8 cellular contexts compared by ENCODE assay signal in the genomic region with DNA sequence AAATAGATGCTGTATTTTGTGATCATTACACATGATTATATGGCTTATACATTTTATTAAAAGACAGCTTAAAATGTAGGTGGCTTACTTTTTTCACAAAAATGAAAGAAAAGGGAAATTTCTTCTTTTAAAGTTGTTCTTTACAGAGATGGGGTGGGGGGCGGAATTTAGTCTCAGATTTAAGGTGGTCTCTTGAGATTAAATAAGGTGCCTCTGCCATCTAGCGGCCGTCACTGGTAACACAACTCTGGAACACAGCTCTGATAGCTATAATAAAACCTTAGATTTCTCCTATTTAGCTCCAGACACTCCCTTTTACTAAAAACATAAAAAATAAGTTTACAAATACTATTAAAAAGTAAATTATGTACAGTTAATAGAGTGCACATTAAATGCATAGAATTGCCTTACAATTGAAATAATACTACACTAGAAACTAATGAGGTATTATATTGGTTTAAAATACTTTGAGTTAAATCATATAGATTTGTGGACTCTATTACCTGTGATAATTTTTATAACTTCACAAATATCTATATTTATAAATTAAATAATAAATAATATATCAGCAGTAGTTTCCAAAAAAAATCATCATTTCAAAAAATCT.
DNase-seq lines count a peak whose midpoint lies in the region; ATAC-seq and TF ChIP-seq lines count a peak whose summit lies in the region.

No MANE protein-coding gene starts in this region.

- H3K36me3 Mint-ChIP-seq in chondrocyte (ENCODE audit: low read depth): no peaks in the 10 kb centered on the region

- H2AFZ ChIP-seq in Loucy (ENCODE audit: low read length): no peak overlapping the region

- ATAC-seq in GM18511 (IDR thresholded peaks at IDR 0.05; ENCODE audit: unreplicated experiment) (peak; percentile 62), right lobe of liver (peak; percentile 52 to 64 (median 58))

- H3K4me3 Mint-ChIP-seq in chondrocyte (ENCODE audit: unreplicated experiment): no peak overlapping the region

- H3K9me3 Mint-ChIP-seq in chondrocyte (ENCODE audit: low read depth): no peaks in the 10 kb centered on the region

- WGBS in right lobe of liver (ENCODE audit: insufficient coverage, low coverage, low lambda C conversion rate, missing lambda C conversion rate): 0% methylated on average over 3 of the region's 3 CpGs

- H3K27me3 ChIP-seq in Loucy (ENCODE audit: insufficient read depth, low read length, poor library complexity, severe bottlenecking) (no peaks in the 10 kb centered on the region), right lobe of liver (no peaks in the 10 kb centered on the region)

- H3K9me2 ChIP-seq in Loucy (replicated peaks; ENCODE audit: low read depth, low read length): no peaks in the 10 kb centered on the region

- H3F3A ChIP-seq in Loucy (ENCODE audit: low read depth): no peaks in the 10 kb centered on the region

- H3K79me2 ChIP-seq in Loucy (ENCODE audit: insufficient read depth, low read length): no peaks in the 10 kb centered on the region

- no peak overlapping the region for H3K4me2 ChIP-seq in Loucy (ENCODE audit: low read depth, low read length, poor library complexity, severe bottlenecking)

- no peak overlapping the region for H3K27ac ChIP-seq in right lobe of liver

- no peak for TF ChIP-seq POLR2A in right lobe of liver (IDR thresholded peaks at IDR 0.05)

- H3K36me3 ChIP-seq in Loucy (ENCODE audit: insufficient read depth, low read length) (no peaks in the 10 kb centered on the region), right lobe of liver (no peaks in the 10 kb centered on the region)

- no peaks in the 10 kb centered on the region for H3K4me1 ChIP-seq in Loucy (ENCODE audit: insufficient read depth, low read length, poor library complexity, severe bottlenecking)
- H3K4me1 ChIP-seq in right lobe of liver: peaks cover 0 to 11% (median 0%) of the 10 kb centered on the region in 4 donors

- TF ChIP-seq CTCF in Loucy (conservative IDR thresholded peaks at IDR 0.05; ENCODE audit: low read length) (peak; percentile 91), WI38 (IDR thresholded peaks at IDR 0.05; ENCODE audit: low read depth, low read length) (peak; percentile 70), chondrocyte (IDR thresholded peaks at IDR 0.05) (peak; percentile 99), right lobe of liver (IDR thresholded peaks at IDR 0.05) (peak; percentile 78 to 89 (median 82))

- H3K27me3 Mint-ChIP-seq in chondrocyte (ENCODE audit: low read depth): no peaks in the 10 kb centered on the region

- DNase-seq in AML-193 (lab: John Stamatoyannopoulos, UW) (peak; percentile 8 to 21), chondrocyte (ENCODE audit: low spot score) (no peak), right lobe of liver (peak; percentile 35 to 49 (median 49)), GOT3 (lab: John Stamatoyannopoulos, UW) (no peak)
- DNase-seq in stimulated activated CD8-positive, alpha-beta memory T cell treated with anti-CD3 and anti-CD28 coated beads, Interleukin-2, amount 100 ng/mL, for 1 hour (ENCODE audit: low read depth in 2 of 2): peak; percentile 8 to 16

- H3K27ac Mint-ChIP-seq in chondrocyte (ENCODE audit: unreplicated experiment): no peak overlapping the region

- intact Hi-C loops in right lobe of liver (cut with DNase I): no loop called here

- H4K20me1 ChIP-seq in Loucy (ENCODE audit: insufficient read depth, low read length, poor library complexity, severe bottlenecking): no peaks in the 10 kb centered on the region

- no peak overlapping the region for H3K4me3 ChIP-seq in Loucy (ENCODE audit: low read length, poor library complexity, severe bottlenecking)
- no peak overlapping the region for H3K4me3 ChIP-seq in WI38 (ENCODE audit: low read depth, low read length)
- H3K4me3 ChIP-seq in right lobe of liver: no peak overlapping the region

- no peak overlapping the region for H3K9ac ChIP-seq in Loucy (ENCODE audit: low read depth, low read length, poor library complexity, severe bottlenecking)

- H3K9me3 ChIP-seq in Loucy (ENCODE audit: insufficient read depth, low read depth, low read length) (no peaks in the 10 kb centered on the region), right lobe of liver (no peaks in the 10 kb centered on the region)

- peaks cover 22% of the 10 kb centered on the region for H3K4me1 Mint-ChIP-seq in chondrocyte (ENCODE audit: low read depth)

Comparison
In these comparisons a context has a peak if more than half of its experiments do, and no peak if none do; other contexts are left out.
1. DNase-seq: peak in AML-193 (2 of 2), right lobe of liver (3 of 3) and stimulated activated CD8-positive, alpha-beta memory T cell treated with anti-CD3 and anti-CD28 coated beads, Interleukin-2, amount 100 ng/mL, for 1 hour (2 of 2); none in chondrocyte (single experiment) and GOT3 (single experiment).
2. Peak in every context shown above with its lines, with median percentiles within 50 percentile points of each other: CTCF ChIP-seq.